In the genomic region with DNA sequence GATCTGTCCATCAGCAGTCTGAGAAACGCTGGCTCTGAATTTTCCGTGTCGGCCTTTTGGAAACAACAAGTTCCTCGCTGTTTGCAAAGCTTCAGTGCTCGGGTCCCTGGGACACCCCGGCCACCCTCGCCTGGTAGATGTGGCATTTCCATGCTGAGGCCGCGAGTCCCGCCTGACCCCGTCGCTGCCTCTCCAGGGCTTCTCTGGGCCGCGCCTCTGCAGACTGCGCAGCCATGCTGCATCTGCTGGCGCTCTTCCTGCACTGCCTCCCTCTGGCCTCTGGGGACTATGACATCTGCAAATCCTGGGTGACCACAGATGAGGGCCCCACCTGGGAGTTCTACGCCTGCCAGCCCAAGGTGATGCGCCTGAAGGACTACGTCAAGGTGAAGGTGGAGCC, we compare ENCODE assay signal across 13 cellular contexts.
DNase-seq lines count a peak whose midpoint lies in the region.
"Had no signal": no experiment of that assay in that cellular context is flagged by ENCODE, and none has a peak within 500 bp of the region (broad histone marks: within the 10 kb centered on the region; RNA-seq: fewer than 3 reads in every experiment).

No MANE protein-coding gene starts in this region.

- no peaks in the 10 kb centered on the region for H3K9me3 Mint-ChIP-seq in activated naive CD4-positive, alpha-beta T cell treated with anti-CD3 and anti-CD28 coated beads, Interleukin-2, amount 10 ng/mL, durations not matched to agents 7 days and 5 days
- H3K9me3 Mint-ChIP-seq: activated naive CD4-positive, alpha-beta T cell treated with anti-CD3 and anti-CD28 coated beads, Interleukin-2, amount 50 U/mL, for 24 hours; CD4-positive, alpha-beta T cell had no signal

- H3K27me3 Mint-ChIP-seq in activated naive CD4-positive, alpha-beta T cell treated with anti-CD3 and anti-CD28 coated beads, Interleukin-2, amount 10 ng/mL, durations not matched to agents 7 days and 5 days = peaks cover 91% of the 10 kb centered on the region

- peaks cover 1% of the 10 kb centered on the region for H3K36me3 Mint-ChIP-seq in activated naive CD4-positive, alpha-beta T cell treated with anti-CD3 and anti-CD28 coated beads, Interleukin-2, amount 10 ng/mL, durations not matched to agents 7 days and 5 days
- H3K36me3 Mint-ChIP-seq: activated naive CD4-positive, alpha-beta T cell treated with anti-CD3 and anti-CD28 coated beads, Interleukin-2, amount 50 U/mL, for 24 hours had no signal

- peaks cover 8% of the 10 kb centered on the region for H3K4me1 Mint-ChIP-seq in activated naive CD4-positive, alpha-beta T cell treated with anti-CD3 and anti-CD28 coated beads, Interleukin-2, amount 10 ng/mL, durations not matched to agents 7 days and 5 days

- CTCF ChIA-PET in activated naive CD4-positive, alpha-beta T cell treated with anti-CD3 and anti-CD28 coated beads, Interleukin-2, amount 10 ng/mL, durations not matched to agents 7 days and 5 days (lab: Charles Lee) = interaction anchor here (0.6 to 7.5 kb wide), 7 partner anchors 56 to 408 kb away, joined by 3 to 146 read pairs (median 4); no protein-coding TSS in a partner anchor

- peak; percentile 37 for DNase-seq in activated naive CD4-positive, alpha-beta T cell treated with anti-CD3 and anti-CD28 coated beads, Interleukin-2, amount 10 ng/mL, durations not matched to agents 7 days and 5 days
- no peak for DNase-seq in activated naive CD4-positive, alpha-beta T cell (lab: John Stamatoyannopoulos, UW)
- DNase-seq in NCI-H69 (lab: John Stamatoyannopoulos, UW) (peak; percentile 59), ecto neural progenitor cell (ENCODE audit: low spot score) (peak; percentile 60), superior temporal gyrus (ENCODE audit: extremely low spot score) (no peak), NCI-H1930 (lab: John Stamatoyannopoulos, UW) (no peak), middle frontal gyrus (ENCODE audit: extremely low spot score, low spot score) (no peak)
- DNase-seq in stimulated activated CD4-positive, alpha-beta T cell treated with anti-CD3 and anti-CD28 coated beads, Interleukin-4, amount 100 ng/mL, for 24 hours = peak; percentile 24
- DNase-seq: CD4-positive, alpha-beta T cell; esophagus squamous epithelium; lower lobe of right lung; NCI-H2107 had no signal

- no peak overlapping the region for H3K27ac Mint-ChIP-seq in activated naive CD4-positive, alpha-beta T cell treated with anti-CD3 and anti-CD28 coated beads, Interleukin-2, amount 10 ng/mL, durations not matched to agents 7 days and 5 days
- H3K27ac Mint-ChIP-seq: activated naive CD4-positive, alpha-beta T cell treated with anti-CD3 and anti-CD28 coated beads, Interleukin-2, amount 50 U/mL, for 24 hours; CD4-positive, alpha-beta T cell had no signal

- H3K4me3 Mint-ChIP-seq in activated naive CD4-positive, alpha-beta T cell treated with anti-CD3 and anti-CD28 coated beads, Interleukin-2, amount 10 ng/mL, durations not matched to agents 7 days and 5 days = no peak overlapping the region
- H3K4me3 Mint-ChIP-seq: activated naive CD4-positive, alpha-beta T cell treated with anti-CD3 and anti-CD28 coated beads, Interleukin-2, amount 50 U/mL, for 24 hours; CD4-positive, alpha-beta T cell had no signal

Comparison
In these comparisons a context has a peak if more than half of its experiments do, and no peak if none do; other contexts are left out.
1. DNase-seq: peak in activated naive CD4-positive, alpha-beta T cell treated with anti-CD3 and anti-CD28 coated beads, Interleukin-2, amount 10 ng/mL, durations not matched to agents 7 days and 5 days (single experiment), NCI-H69 (single experiment), ecto neural progenitor cell (single experiment) and stimulated activated CD4-positive, alpha-beta T cell treated with anti-CD3 and anti-CD28 coated beads, Interleukin-4, amount 100 ng/mL, for 24 hours (single experiment); none in activated naive CD4-positive, alpha-beta T cell (0 of 4), superior temporal gyrus (single experiment), NCI-H1930 (0 of 2) and middle frontal gyrus (single experiment).